ENCODE assay signal across 8 cellular contexts in genomic region chr19:6260912-6261636, GRCh38. TPM values are rescaled to one million over a fixed set of nuclear protein-coding genes. Genes with fewer than 3 reads are reported as not detected.
DNase-seq lines count a peak whose midpoint lies in the region; ATAC-seq, FAIRE-seq and TF ChIP-seq lines count a peak whose summit lies in the region.

No MANE protein-coding gene starts in this region.

- POLR2A ChIA-PET in A549 (lab: Yijun Ruan, JAX) = no interaction called here

- no peak for TF ChIP-seq EP300 in A549 (IDR thresholded peaks at IDR 0.05)

- no peak overlapping the region for H3K4me2 ChIP-seq in A549

- no peak for TF ChIP-seq POLR2A in A549 (IDR thresholded peaks at IDR 0.05; ENCODE audit: low read length)

- TF ChIP-seq CTCF in A549 (IDR thresholded peaks at IDR 0.05) (no peak; the same call in 2 of the 3 replicates), GM20000 (IDR thresholded peaks at IDR 0.05; ENCODE audit: extremely low read depth, missing control alignments) (peak; percentile 26)

- no peak overlapping the region for H3K27ac Mint-ChIP-seq in stimulated activated effector memory CD8-positive, alpha-beta T cell treated with anti-CD3 and anti-CD28 coated beads, Interleukin-12 subunit alpha, Interleukin-12 subunit beta, amount 100 ng/mL, for 72 hours

- CTCF ChIA-PET in A549 (lab: Yijun Ruan, JAX) = interaction anchor here (0.7 to 1.7 kb wide), 4 partner anchors 16 to 227 kb away, joined by 3 to 7 read pairs (median 4); no protein-coding TSS in a partner anchor

- peaks cover 93% of the 10 kb centered on the region for H3K36me3 Mint-ChIP-seq in stimulated activated effector memory CD8-positive, alpha-beta T cell treated with anti-CD3 and anti-CD28 coated beads, Interleukin-12 subunit alpha, Interleukin-12 subunit beta, amount 100 ng/mL, for 72 hours

- peaks cover 32% of the 10 kb centered on the region for H3K4me1 Mint-ChIP-seq in stimulated activated effector memory CD8-positive, alpha-beta T cell treated with anti-CD3 and anti-CD28 coated beads, Interleukin-12 subunit alpha, Interleukin-12 subunit beta, amount 100 ng/mL, for 72 hours

- H3K4me1 ChIP-seq in A549 = no peaks in the 10 kb centered on the region

- ATAC-seq in A549 = peak; percentile 71 to 90; a peak in 5 of 6 replicates
- ATAC-seq in stimulated activated effector memory CD8-positive, alpha-beta T cell treated with anti-CD3 and anti-CD28 coated beads, Interleukin-12 subunit alpha, Interleukin-12 subunit beta, amount 100 ng/mL, for 72 hours = peak; percentile 61
- ATAC-seq in GM21515 (IDR thresholded peaks at IDR 0.05; ENCODE audit: unreplicated experiment) = no peak
- ATAC-seq in GM18861 (IDR thresholded peaks at IDR 0.05; ENCODE audit: unreplicated experiment) = no peak

- no peak for TF ChIP-seq RAD21 in A549 (conservative IDR thresholded peaks at IDR 0.05 in 1 of 2, IDR thresholded peaks at IDR 0.05 in 1 of 2)

- 33% methylated on average over 1 of the region's 30 CpGs for WGBS in A549 (ENCODE audit: missing lambda C conversion rate)

- DNase-seq in A549 (ENCODE audit: low read depth in 1 of 2, low spot score in 1 of 2) = peak; percentile 16 to 33
- no peak for DNase-seq in GM20000 (ENCODE audit: low spot score)
- peak; percentile 25 for DNase-seq in activated CD4-positive, alpha-beta T cell treated with anti-CD3 and anti-CD28 coated beads, Interleukin-2, amount 50 U/mL, for 1 hour
- DNase-seq in germinal center (ENCODE audit: low spot score) = peak; percentile 43
- DNase-seq in stimulated activated effector memory CD8-positive, alpha-beta T cell treated with anti-CD3 and anti-CD28 coated beads, Interleukin-12 subunit alpha, Interleukin-12 subunit beta, amount 100 ng/mL, for 72 hours (ENCODE audit: low spot score in 2 of 2) = no peak
- DNase-seq in effector CD8-positive, alpha-beta T cell (lab: John Stamatoyannopoulos, UW) = no peak

- no peak overlapping the region for H3K4me3 Mint-ChIP-seq in stimulated activated effector memory CD8-positive, alpha-beta T cell treated with anti-CD3 and anti-CD28 coated beads, Interleukin-12 subunit alpha, Interleukin-12 subunit beta, amount 100 ng/mL, for 72 hours

- H3K4me3 ChIP-seq in A549 = no peak overlapping the region

- no peaks in the 10 kb centered on the region for H3K9me3 Mint-ChIP-seq in stimulated activated effector memory CD8-positive, alpha-beta T cell treated with anti-CD3 and anti-CD28 coated beads, Interleukin-12 subunit alpha, Interleukin-12 subunit beta, amount 100 ng/mL, for 72 hours

- no peak overlapping the region for H3K27ac ChIP-seq in A549

- no peak for FAIRE-seq in A549 (lab: Jason Lieb, UNC)

- no peaks in the 10 kb centered on the region for H3K9me3 ChIP-seq in A549

TF ChIP-seq in A549, 52 proteins besides CTCF, POLR2A, EP300 and RAD21:
- no peak for TF ChIP-seq BCL3 (IDR thresholded peaks at IDR 0.05)
- TF ChIP-seq FOXS1 (CRISPR knock-in tag; IDR thresholded peaks at IDR 0.05) = no peak
- TF ChIP-seq ZSCAN20 (CRISPR knock-in tag; IDR thresholded peaks at IDR 0.05) = no peak
TF ChIP-seq in A549: peak in this region for 0.

RNA-seq across cellular contexts. Expression of gene MLLT1, which starts 18.7 kb away (rescaled TPM):
- polyA plus RNA-seq in A549 (2011; rRNA removed) (6.3 and 7.4 TPM in 2 replicates), A549 (2017; fragmentation: RNase III; extraction: RNeasy Plus Mini Kit Qiagen cat#74134 plus additional on column Dnase treatment) (14.6 to 18.6 TPM (median 17.5 TPM) in 3 replicates)
- polyA plus RNA-seq in A549 (2012; cell fraction: cytosol; rRNA removed) = 15.1 and 23.1 TPM in 2 replicates
- 24.3 and 35.6 TPM in 2 replicates for polyA plus RNA-seq in A549 (2012; cell fraction: nucleus; rRNA removed)
- polyA minus RNA-seq in A549 (2011; rRNA and poly(A)+ RNA removed) = 6.6 and 8.6 TPM in 2 replicates

Comparison
In these comparisons a context has a peak if more than half of its experiments do, and no peak if none do; other contexts are left out.
1. ATAC-seq: peak in A549 (2 of 2) and stimulated activated effector memory CD8-positive, alpha-beta T cell treated with anti-CD3 and anti-CD28 coated beads, Interleukin-12 subunit alpha, Interleukin-12 subunit beta, amount 100 ng/mL, for 72 hours (single experiment); none in GM21515 (single experiment) and GM18861 (single experiment).
2. DNase-seq: peak in A549 (2 of 2), activated CD4-positive, alpha-beta T cell treated with anti-CD3 and anti-CD28 coated beads, Interleukin-2, amount 50 U/mL, for 1 hour (single experiment) and germinal center (single experiment); none in GM20000 (single experiment), stimulated activated effector memory CD8-positive, alpha-beta T cell treated with anti-CD3 and anti-CD28 coated beads, Interleukin-12 subunit alpha, Interleukin-12 subunit beta, amount 100 ng/mL, for 72 hours (0 of 2) and effector CD8-positive, alpha-beta T cell (single experiment).